Comparison of ENCODE assay signal across 26 cellular contexts in the genomic region with DNA sequence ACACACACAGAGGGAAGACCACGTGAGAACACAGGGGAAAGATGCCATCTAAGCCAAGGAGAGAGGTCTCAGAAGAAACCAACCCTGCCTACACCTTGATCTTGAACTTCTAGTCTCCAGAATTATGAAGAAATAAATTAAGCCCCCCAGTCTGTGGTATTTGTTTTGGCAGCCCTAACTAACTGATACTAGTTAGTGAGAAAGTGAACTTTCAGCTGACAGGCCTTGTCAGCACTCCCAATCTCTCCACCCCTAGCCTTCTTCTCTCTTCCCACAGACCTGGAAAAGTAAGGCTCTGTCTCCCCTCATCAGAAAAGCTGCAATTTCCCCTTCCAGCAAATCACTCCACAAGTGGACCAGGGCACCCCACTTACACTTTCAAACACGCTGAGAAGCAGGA.
"Had no signal": no experiment of that assay in that cellular context is flagged by ENCODE, and none has a peak within 500 bp of the region (broad histone marks: within the 10 kb centered on the region; RNA-seq: fewer than 3 reads in every experiment).

No MANE protein-coding gene starts in this region.

- H3K27ac Mint-ChIP-seq: activated B cell treated with CpG ODN at 0.5 μM for 24 hours; activated CD4-positive, alpha-beta T cell treated with anti-CD3 and anti-CD28 coated beads, Interleukin-2, amount 10 ng/mL, durations not matched to agents 24 days and 14 days; activated naive CD4-positive, alpha-beta T cell treated with anti-CD3 and anti-CD28 coated beads for 36 hours; activated naive CD8-positive, alpha-beta T cell; activated T-helper 17 cell treated with anti-CD3 and anti-CD28 coated beads, Interleukin-2, amount 50 U/mL, for 72 hours; brain; T-cell had no signal

- H3K4me3 Mint-ChIP-seq: activated B cell treated with CpG ODN at 0.5 μM for 24 hours; activated CD4-positive, alpha-beta T cell treated with anti-CD3 and anti-CD28 coated beads, Interleukin-2, amount 10 ng/mL, durations not matched to agents 24 days and 14 days; activated naive CD4-positive, alpha-beta T cell treated with anti-CD3 and anti-CD28 coated beads for 36 hours; activated naive CD8-positive, alpha-beta T cell; activated T-cell treated with anti-CD3 and anti-CD28 coated beads, Interleukin-2, amount 50 U/mL, for 4 hours; activated T-helper 17 cell treated with anti-CD3 and anti-CD28 coated beads, Interleukin-2, amount 50 U/mL, for 72 hours; brain; T-cell had no signal

- H3K4me1 Mint-ChIP-seq: activated B cell treated with CpG ODN at 0.5 μM for 24 hours; activated CD4-positive, alpha-beta T cell treated with anti-CD3 and anti-CD28 coated beads, Interleukin-2, amount 10 ng/mL, durations not matched to agents 24 days and 14 days; activated T-helper 17 cell treated with anti-CD3 and anti-CD28 coated beads, Interleukin-2, amount 50 U/mL, for 72 hours; T-cell had no signal

- H3K36me3 ChIP-seq: MG63 had no signal

- H3K9me3 ChIP-seq: MG63 had no signal

- H3K9me3 Mint-ChIP-seq: activated B cell treated with CpG ODN at 0.5 μM for 24 hours; activated CD4-positive, alpha-beta T cell treated with anti-CD3 and anti-CD28 coated beads, Interleukin-2, amount 10 ng/mL, durations not matched to agents 24 days and 14 days; activated naive CD4-positive, alpha-beta T cell treated with anti-CD3 and anti-CD28 coated beads for 36 hours; activated T-cell treated with anti-CD3 and anti-CD28 coated beads, Interleukin-2, amount 50 U/mL, for 4 hours; activated T-helper 17 cell treated with anti-CD3 and anti-CD28 coated beads, Interleukin-2, amount 50 U/mL, for 72 hours; T-cell had no signal

- H3K4me3 ChIP-seq: MG63, PC-9, SK-N-MC had no signal

- H3K27ac ChIP-seq: PC-9, SK-N-MC had no signal

- H3K4me2 ChIP-seq: PC-9 had no signal

- FAIRE-seq: astrocyte, TTC549 had no signal

- H3K36me3 Mint-ChIP-seq: activated naive CD8-positive, alpha-beta T cell; brain; T-cell had no signal

- DNase-seq: activated B cell treated with CpG ODN at 0.5 μM for 24 hours; activated CD4-positive, alpha-beta T cell treated with anti-CD3 and anti-CD28 coated beads for 1 hour; activated CD4-positive, alpha-beta T cell treated with anti-CD3 and anti-CD28 coated beads, Interleukin-2, amount 10 ng/mL, durations not matched to agents 24 days and 14 days; activated CD4-positive, alpha-beta T cell treated with anti-CD3 and anti-CD28 coated beads, Interleukin-2, amount 50 U/mL, for 48 hours; activated CD8-positive, alpha-beta memory T cell treated with anti-CD3 and anti-CD28 coated beads for 24 hours; activated gamma-delta T cell; activated naive CD4-positive, alpha-beta T cell treated with anti-CD3 and anti-CD28 coated beads for 36 hours; activated T-cell treated with anti-CD3 and anti-CD28 coated beads, Interleukin-2, amount 50 U/mL, for 4 hours; amygdala; MG63; NCI-H1105; NCI-H1436 treated with DMSO at 0.1 percent for 48 hours; NCI-H187; NCI-H2081; NCI-H524; PC-9; SHP77 treated with DMSO at 0.1 percent for 48 hours; T-cell; T-helper 2 cell; T1000 had no signal

- H2AFZ ChIP-seq: PC-9 had no signal

- H3K27me3 Mint-ChIP-seq: activated naive CD8-positive, alpha-beta T cell had no signal

- H3K27me3 ChIP-seq: MG63 had no signal
